24 cellular contexts compared by ENCODE assay signal in the genomic region with DNA sequence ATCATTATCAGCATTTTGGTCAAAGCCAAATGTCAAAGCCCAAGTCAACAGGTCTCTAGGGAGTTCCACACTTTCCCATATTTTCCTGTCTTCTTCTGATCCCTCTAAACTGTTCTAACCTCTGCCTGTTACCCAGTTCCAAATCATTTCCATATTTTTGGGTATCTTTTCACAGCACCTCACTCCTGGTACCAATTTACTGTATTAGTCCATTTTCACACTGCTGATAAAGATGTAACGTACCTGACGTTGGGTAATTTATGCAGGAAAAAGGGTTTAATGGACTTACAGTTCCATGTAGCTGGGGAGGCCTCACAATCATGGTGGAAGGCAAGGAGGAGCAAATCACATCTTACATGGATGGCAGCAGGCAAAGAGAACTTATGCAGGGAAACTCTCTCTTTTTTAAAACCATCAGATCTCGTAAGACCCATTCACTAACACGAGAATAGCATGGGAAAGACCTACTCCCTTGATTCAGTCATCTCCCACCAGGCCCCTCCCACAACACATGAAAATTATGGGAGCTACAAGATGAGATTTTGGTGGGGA.
"Had no signal": no experiment of that assay in that cellular context is flagged by ENCODE, and none has a peak within 500 bp of the region (broad histone marks: within the 10 kb centered on the region; RNA-seq: fewer than 3 reads in every experiment).

No MANE protein-coding gene starts in this region.

- FAIRE-seq: endometrium, endothelial cell of umbilical vein had no signal

- H3K27ac ChIP-seq: colonic mucosa, esophagus muscularis mucosa, foreskin keratinocyte, gastroesophageal sphincter, heart left ventricle, hepatocyte, left lung, lower lobe of right lung had no signal

- H3K36me3 Mint-ChIP-seq: immature natural killer cell, memory B cell had no signal

- DNase-seq: colonic mucosa; cortex of kidney; effector CD4-positive, alpha-beta T cell; effector memory CD4-positive, alpha-beta T cell; foreskin keratinocyte; heart left ventricle; hypothalamus; immature natural killer cell; islet precursor cell; kidney; kidney glomerular epithelial cell; left lung; left ventricle myocardium superior; lower lobe of right lung; mesendoderm; midbrain; naive thymus-derived CD4-positive, alpha-beta T cell had no signal

- H3K27ac Mint-ChIP-seq: dendritic cell treated with granulocyte-macrophage colony-stimulating factor and Interleukin-4, amounts not matched to agents 40 ng/mL and 50 ng/mL, for 4 days; immature natural killer cell; memory B cell; naive thymus-derived CD4-positive, alpha-beta T cell had no signal

- H3K4me1 ChIP-seq: colonic mucosa, foreskin keratinocyte, left lung, lower lobe of right lung had no signal

- ATAC-seq: foreskin keratinocyte; gastroesophageal sphincter; heart left ventricle; left lung; left ventricle myocardium superior; lower lobe of right lung; naive thymus-derived CD4-positive, alpha-beta T cell had no signal

- H2AFZ ChIP-seq: hepatocyte had no signal

- H3K9me3 ChIP-seq: lower lobe of right lung had no signal

- H3K4me3 Mint-ChIP-seq: dendritic cell treated with granulocyte-macrophage colony-stimulating factor and Interleukin-4, amounts not matched to agents 40 ng/mL and 50 ng/mL, for 4 days; immature natural killer cell; memory B cell had no signal

- H3K4me2 ChIP-seq: hepatocyte had no signal

- H3K4me1 Mint-ChIP-seq: immature natural killer cell, memory B cell had no signal

- H3K36me3 ChIP-seq: colonic mucosa, esophagus muscularis mucosa, heart left ventricle, left lung, lower lobe of right lung had no signal

- H3K27me3 Mint-ChIP-seq: dendritic cell treated with granulocyte-macrophage colony-stimulating factor and Interleukin-4, amounts not matched to agents 40 ng/mL and 50 ng/mL, for 4 days; memory B cell had no signal

- H3K4me3 ChIP-seq: colonic mucosa, esophagus muscularis mucosa, gastroesophageal sphincter, heart left ventricle, hepatocyte, left lung, lower lobe of right lung had no signal

- H3K27me3 ChIP-seq: colonic mucosa, esophagus muscularis mucosa, foreskin keratinocyte, gastroesophageal sphincter, heart left ventricle, hepatocyte, left lung had no signal
